In genomic region chr18:75211002-75211621, GRCh38 we compare ENCODE assay signal across 8 cellular contexts. TPM values are rescaled to one million over a fixed set of nuclear protein-coding genes. Genes with fewer than 3 reads are reported as not detected.
DNase-seq lines count a peak whose midpoint lies in the region; ATAC-seq and TF ChIP-seq lines count a peak whose summit lies in the region.

No MANE protein-coding gene starts in this region.

- H3K9me3 Mint-ChIP-seq in H9 (peaks cover 0 to 7% of the 10 kb centered on the region in 2 experiments; a peak in 1 of 5 replicates), T-cell (no peaks in the 10 kb centered on the region)
- peaks cover 0 to 5% (median 0%) of the 10 kb centered on the region in 11 donors for H3K9me3 Mint-ChIP-seq in naive thymus-derived CD4-positive, alpha-beta T cell

- no peak overlapping the region for H2BK15ac ChIP-seq in H9 (ENCODE audit: low read depth, low read length)

- H3K27me3 Mint-ChIP-seq in H9 (ENCODE audit: low read depth) (peaks cover 78% of the 10 kb centered on the region), T-cell (no peaks in the 10 kb centered on the region)
- H3K27me3 Mint-ChIP-seq in naive thymus-derived CD4-positive, alpha-beta T cell = peaks cover 0 to 21% (median 0%) of the 10 kb centered on the region in 5 donors

- no peak overlapping the region for H2BK5ac ChIP-seq in H9 (ENCODE audit: insufficient read length, low read length)

- H2BK12ac ChIP-seq in H9 (ENCODE audit: insufficient read length, low read depth, low read length) = no peak overlapping the region

- peak overlapping the region; percentile 98 for H3K4me3 ChIP-seq in BLaER1
- H3K4me3 ChIP-seq in naive thymus-derived CD4-positive, alpha-beta T cell (ENCODE audit: low read length) = peak overlapping the region; percentile 76

- no peak overlapping the region for H3K23ac ChIP-seq in H9 (ENCODE audit: insufficient read length, low read depth, low read length)

- H3K23me2 ChIP-seq in H9 (ENCODE audit: insufficient read length, low read depth, low read length, poor library complexity, severe bottlenecking) = peaks cover 20% of the 10 kb centered on the region

- H3K14ac ChIP-seq in H9 (ENCODE audit: insufficient read depth, low read length) = no peak overlapping the region

- H3K79me1 ChIP-seq in H9 (ENCODE audit: insufficient read depth, low read depth, low read length, poor library complexity, severe bottlenecking) = no peaks in the 10 kb centered on the region

- intact Hi-C loops in naive thymus-derived CD4-positive, alpha-beta T cell (cut with micrococcal nuclease) = loop anchor here (2.0 to 5.0 kb wide), 6 partner anchors 184 to 1282 kb away; no protein-coding TSS in a partner anchor

- H3K27me3 ChIP-seq in BLaER1 (peaks cover 21% of the 10 kb centered on the region), H9 (ENCODE audit: insufficient read depth, low read length) (peaks cover 44% of the 10 kb centered on the region)
- no peaks in the 10 kb centered on the region for H3K27me3 ChIP-seq in naive thymus-derived CD4-positive, alpha-beta T cell (ENCODE audit: control insufficient read depth in 2 of 2, insufficient read depth in 2 of 2, low read length in 2 of 2)

- H3K18ac ChIP-seq in H9 (ENCODE audit: insufficient read length, low read depth, low read length) = no peak overlapping the region

- DNase-seq in H9 (no peak), T-cell (peak in 10 of 34 experiments; percentile 21 to 44 (median 34)), dermis blood vessel endothelial cell (peak; percentile 31)
- peak; percentile 28 to 52 (median 41) for DNase-seq in naive thymus-derived CD4-positive, alpha-beta T cell

- H3K4me1 ChIP-seq in BLaER1 (peaks cover 47% of the 10 kb centered on the region), H9 (ENCODE audit: insufficient read depth, low read length) (no peaks in the 10 kb centered on the region; the same call in 1 of the 2 replicates)
- peaks cover 41 to 47% of the 10 kb centered on the region in 2 donors for H3K4me1 ChIP-seq in naive thymus-derived CD4-positive, alpha-beta T cell (ENCODE audit: control insufficient read depth in 2 of 2, insufficient read depth in 2 of 2, low read length in 2 of 2)

- POLR2A ChIA-PET in T-cell (lab: Charles Lee) = interaction anchor here (1.0 to 1.2 kb wide), 2 partner anchors 35 kb away, joined by 3 read pairs; no protein-coding TSS in a partner anchor
- POLR2A ChIA-PET in naive thymus-derived CD4-positive, alpha-beta T cell (lab: Charles Lee) = interaction anchor here (0.6 to 7.5 kb wide), 25 partner anchors 7 to 833 kb away, joined by 3 to 91 read pairs (median 4); partner anchors contain the start of gene ZNF407

- H3K27ac Mint-ChIP-seq in H9 (no peak overlapping the region), T-cell (peak overlapping the region; percentile 95 to 96)
- H3K27ac Mint-ChIP-seq in naive thymus-derived CD4-positive, alpha-beta T cell = peak overlapping the region; percentile 92 to 99 (median 96)

- H3T11ph ChIP-seq in H9 (ENCODE audit: low read length) = no peak overlapping the region

- no CpG with 5 or more reads among the region's 64 CpGs for WGBS in H9 (ENCODE audit: extremely low coverage, insufficient read length, low lambda C conversion rate)

- no peak overlapping the region for H2AFZ ChIP-seq in H9 (ENCODE audit: low read length)

- H3K9ac ChIP-seq in BLaER1 (peak overlapping the region; percentile 90), H9 (ENCODE audit: extremely low read depth, insufficient read length, low read length) (no peak overlapping the region)

- H3K4me1 Mint-ChIP-seq in H9 (peaks cover 38 to 48% of the 10 kb centered on the region in 2 experiments), T-cell (peaks cover 64 to 67% (median 66%) of the 10 kb centered on the region in 3 donors)
- H3K4me1 Mint-ChIP-seq in naive thymus-derived CD4-positive, alpha-beta T cell = peaks cover 46 to 73% (median 62%) of the 10 kb centered on the region in 7 donors

- no peaks in the 10 kb centered on the region for H3K9me3 ChIP-seq in BLaER1
- H3K9me3 ChIP-seq in H9 (ENCODE audit: control insufficient read depth, low read depth, low read length) = no peaks in the 10 kb centered on the region
- no peaks in the 10 kb centered on the region for H3K9me3 ChIP-seq in naive thymus-derived CD4-positive, alpha-beta T cell (ENCODE audit: control insufficient read depth in 2 of 3, low read length in 3 of 3)

- H3K79me2 ChIP-seq in H9 (ENCODE audit: insufficient read depth, low read length) = no peaks in the 10 kb centered on the region

- TF ChIP-seq CTCF in H9 (conservative IDR thresholded peaks at IDR 0.05) = no peak

- peak overlapping the region; percentile 82 for H3K27ac ChIP-seq in BLaER1
- no peak overlapping the region for H3K27ac ChIP-seq in H9 (ENCODE audit: insufficient read length, low read depth, low read length)
- H3K27ac ChIP-seq in naive thymus-derived CD4-positive, alpha-beta T cell (ENCODE audit: low read depth, low read length) = peak overlapping the region; percentile 90

- ATAC-seq in T-cell (replicated peaks in 1 of 4) (peak in 3 of 4 experiments; percentile 10 to 11 (median 11)), HG03457 (IDR thresholded peaks at IDR 0.05; ENCODE audit: unreplicated experiment) (no peak), HG02870 (IDR thresholded peaks at IDR 0.05; ENCODE audit: unreplicated experiment) (no peak)
- ATAC-seq in naive thymus-derived CD4-positive, alpha-beta T cell = no peak
- no peak for ATAC-seq in activated CD4-positive, CD25-positive, alpha-beta regulatory T cell treated with anti-CD3 and anti-CD28 coated beads, Interleukin-2, amount 50 U/mL, for 24 hours

- no peak overlapping the region for H4K5ac ChIP-seq in H9 (ENCODE audit: insufficient read length, low read depth, low read length)

- H3K36me3 ChIP-seq in BLaER1 = no peaks in the 10 kb centered on the region
- H3K36me3 ChIP-seq in naive thymus-derived CD4-positive, alpha-beta T cell (ENCODE audit: control insufficient read depth in 2 of 3, insufficient read depth in 3 of 3, low read length in 3 of 3) = peaks cover 0 to 5% (median 0%) of the 10 kb centered on the region in 3 experiments

- no peak overlapping the region for H2BK120ac ChIP-seq in H9 (ENCODE audit: low read depth, low read length, poor library complexity, severe bottlenecking)

- H4K8ac ChIP-seq in H9 (replicated peaks; ENCODE audit: insufficient read length, low read depth, low read length) = no peak overlapping the region

- H3K4me2 ChIP-seq in BLaER1 = peak overlapping the region; percentile 75
- H3K4me2 ChIP-seq in H9 (ENCODE audit: insufficient read depth, insufficient read length, low read length) = peak overlapping the region; percentile 97

- no peak overlapping the region for H2BK20ac ChIP-seq in H9 (ENCODE audit: low read depth, low read length, poor library complexity, severe bottlenecking)

- no peak overlapping the region for H3K4ac ChIP-seq in H9 (ENCODE audit: low read depth, low read length)

- CTCF ChIA-PET in T-cell (lab: Charles Lee) = interaction anchor here in 1 of 2 donors (0.8 to 0.9 kb wide), 2 partner anchors 19 to 35 kb away, joined by 3 to 6 read pairs; no protein-coding TSS in a partner anchor
- CTCF ChIA-PET in naive thymus-derived CD4-positive, alpha-beta T cell (lab: Charles Lee) = interaction anchor here (0.6 to 1.8 kb wide), 4 partner anchors 10 to 67 kb away, joined by 3 to 10 read pairs (median 6); no protein-coding TSS in a partner anchor

- peak overlapping the region; percentile 75 to 95 for H3K4me3 Mint-ChIP-seq in H9
- H3K4me3 Mint-ChIP-seq in T-cell = peak overlapping the region; percentile 97 to 100 (median 99)
- peak overlapping the region; percentile 93 to 100 (median 99) for H3K4me3 Mint-ChIP-seq in naive thymus-derived CD4-positive, alpha-beta T cell

- H4K91ac ChIP-seq in H9 (ENCODE audit: insufficient read length, low read depth, low read length) = no peak overlapping the region

- H2AK5ac ChIP-seq in H9 (ENCODE audit: insufficient read length, low read length) = no peak overlapping the region

- H3K36me3 Mint-ChIP-seq in H9 (ENCODE audit: insufficient read depth in 1 of 3, low read depth in 3 of 3) (peaks cover 0 to 2% (median 0%) of the 10 kb centered on the region in 3 experiments; a peak in 2 of 7 replicates), T-cell (peaks cover 4% of the 10 kb centered on the region)
- H3K36me3 Mint-ChIP-seq in naive thymus-derived CD4-positive, alpha-beta T cell = peaks cover 0 to 16% (median 4%) of the 10 kb centered on the region in 5 donors

- H3K56ac ChIP-seq in H9 (ENCODE audit: insufficient read length, low read depth, low read length) = no peak overlapping the region

- peaks cover 56% of the 10 kb centered on the region for H4K20me1 ChIP-seq in BLaER1
- H4K20me1 ChIP-seq in H9 (ENCODE audit: control insufficient read depth, insufficient read depth, insufficient read length) = no peaks in the 10 kb centered on the region

RNA-seq across cellular contexts. Expression of gene TSHZ1, which starts 0.5 kb away (rescaled TPM):
- total RNA-seq in H9 (2021) (0.15 and 0.24 TPM in 2 replicates), T-cell (10 to 100 TPM; 26.5 to 31.3 (median 28.2) TPM), dermis blood vessel endothelial cell (10.0 and 15.0 TPM in 2 replicates)
- 10 to 100 TPM; 17.9 to 33.5 (median 25.7) TPM for total RNA-seq in naive thymus-derived CD4-positive, alpha-beta T cell
- polyA plus RNA-seq in naive thymus-derived CD4-positive, alpha-beta T cell = 1 to 10 TPM; 4.5 to 6.6 TPM

RNA-seq across cellular contexts. Expression of gene PTGR3, which starts 2.2 kb away (rescaled TPM):
- total RNA-seq in H9 (2021) = 1.6 and 2.7 TPM in 2 replicates
- total RNA-seq in T-cell = 10 to 100 TPM; 32.8 to 44.1 (median 36.5) TPM
- 21.1 and 23.0 TPM in 2 replicates for total RNA-seq in dermis blood vessel endothelial cell
- 10 to 100 TPM; 25.1 to 59.1 (median 31.7) TPM for total RNA-seq in naive thymus-derived CD4-positive, alpha-beta T cell
- polyA plus RNA-seq in naive thymus-derived CD4-positive, alpha-beta T cell = 10 to 100 TPM; 17.0 to 25.5 TPM

Comparison
In these comparisons a context has a peak if more than half of its experiments do, and no peak if none do; other contexts are left out.
1. H3K27ac Mint-ChIP-seq: peak in T-cell (2 of 2) and naive thymus-derived CD4-positive, alpha-beta T cell (9 of 9); none in H9 (0 of 3).
2. ATAC-seq: peak in T-cell (3 of 4); none in naive thymus-derived CD4-positive, alpha-beta T cell (single experiment), activated CD4-positive, CD25-positive, alpha-beta regulatory T cell treated with anti-CD3 and anti-CD28 coated beads, Interleukin-2, amount 50 U/mL, for 24 hours (0 of 2), HG03457 (single experiment) and HG02870 (single experiment).
3. Peak in every context shown above with its lines, with median percentiles within 50 percentile points of each other: H3K4me3 Mint-ChIP-seq.